ENCODE assay signal across 12 cellular contexts in the genomic region with DNA sequence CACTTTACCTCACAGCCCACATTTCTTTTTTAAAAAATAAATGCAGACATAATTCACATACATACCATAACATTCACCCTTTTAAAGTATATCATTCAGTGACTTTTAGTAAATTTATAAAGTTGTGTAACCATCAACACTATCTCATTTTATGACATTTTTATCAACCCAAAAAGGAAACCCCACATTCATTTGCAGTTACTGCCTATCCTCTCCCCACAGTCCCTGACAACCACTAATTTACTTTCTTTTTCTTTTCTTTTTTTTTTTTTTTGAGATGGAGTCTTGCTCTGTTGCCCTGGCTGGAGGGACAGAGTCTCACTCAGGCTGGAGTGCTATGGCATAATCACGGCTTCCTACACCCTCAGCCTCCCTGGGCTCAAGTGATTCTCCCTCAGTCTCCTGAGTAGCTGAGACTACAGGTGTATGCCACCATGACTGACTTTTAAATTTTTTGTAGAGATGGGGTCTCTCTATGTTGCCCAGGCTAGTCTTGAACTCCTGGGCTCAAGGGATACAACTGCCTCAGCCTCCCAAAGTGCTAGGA. TPM values are rescaled to one million over a fixed set of nuclear protein-coding genes. Genes with fewer than 3 reads are reported as not detected.
A peak's percentile ranks its signal among the peaks of the same experiment; 100 is the strongest.
DNase-seq lines count a peak whose midpoint lies in the region; ATAC-seq and TF ChIP-seq lines count a peak whose summit lies in the region.
"Had no signal": no experiment of that assay in that cellular context is flagged by ENCODE, and none has a peak within 500 bp of the region (broad histone marks: within the 10 kb centered on the region; RNA-seq: fewer than 3 reads in every experiment).

No MANE protein-coding gene starts in this region.

- intact Hi-C loops in CD4-positive, alpha-beta memory T cell (cut with micrococcal nuclease), result no loop called here
- intact Hi-C loops in posterior vena cava (cut with DNase I), result no loop called here

- H3K4me1 Mint-ChIP-seq in CD4-positive, alpha-beta memory T cell, result peaks cover 20 to 46% (median 31%) of the 10 kb centered on the region in 4 donors
- H3K4me1 Mint-ChIP-seq in chondrocyte (ENCODE audit: low read depth), result peaks cover 19% of the 10 kb centered on the region

- no peak overlapping the region for H3K4me3 ChIP-seq in CD4-positive, alpha-beta memory T cell (ENCODE audit: low read length in 2 of 2)
- H3K4me3 ChIP-seq in SK-N-MC, result no peak overlapping the region

- peak overlapping the region; percentile 83 to 97 (median 92) for H3K27ac Mint-ChIP-seq in CD4-positive, alpha-beta memory T cell
- peak overlapping the region; percentile 61 for H3K27ac Mint-ChIP-seq in chondrocyte (ENCODE audit: unreplicated experiment)

- no peak for ATAC-seq in HG03565 (IDR thresholded peaks at IDR 0.05; ENCODE audit: unreplicated experiment)

- no peaks in the 10 kb centered on the region for H3K27me3 ChIP-seq in CD4-positive, alpha-beta memory T cell (ENCODE audit: insufficient read depth, low read length)
- H3K27me3 ChIP-seq: MG63 had no signal

- peak overlapping the region; percentile 79 for H3K27ac ChIP-seq in CD4-positive, alpha-beta memory T cell (ENCODE audit: low read depth, low read length)
- H3K27ac ChIP-seq in SK-N-MC, result peak overlapping the region; percentile 36; the same call in 1 of the 2 replicates

- TF ChIP-seq CTCF in chondrocyte (IDR thresholded peaks at IDR 0.05), result no peak

- DNase-seq in CD4-positive, alpha-beta memory T cell, result no peak
- no peak for DNase-seq in SK-N-MC (ENCODE audit: low read depth, low spot score)
- no peak for DNase-seq in chondrocyte (ENCODE audit: low spot score)
- DNase-seq in posterior vena cava (ENCODE audit: low spot score), result peak; percentile 7
- DNase-seq in RPMI8226, result no peak
- no peak for DNase-seq in mucosa of gallbladder (ENCODE audit: low spot score)
- DNase-seq in iPS-NIHi11 (ENCODE audit: low spot score), result no peak
- DNase-seq: MG63; NCI-H345; stimulated activated CD4-positive, alpha-beta T cell treated with anti-CD3 and anti-CD28 coated beads, Interleukin-2, amount 100 ng/mL, for 24 hours had no signal

- H3K9ac ChIP-seq in SK-N-MC (ENCODE audit: insufficient read length), result no peak overlapping the region

- H3K4me1 ChIP-seq in CD4-positive, alpha-beta memory T cell (ENCODE audit: insufficient read depth, low read length), result peaks cover 47% of the 10 kb centered on the region

- peaks cover 3% of the 10 kb centered on the region for H3K36me3 ChIP-seq in CD4-positive, alpha-beta memory T cell (ENCODE audit: insufficient read depth, low read length)
- H3K36me3 ChIP-seq in SK-N-MC (ENCODE audit: insufficient read depth, low read length), result peaks cover 13% of the 10 kb centered on the region

- H3K36me3 Mint-ChIP-seq in CD4-positive, alpha-beta memory T cell, result peaks cover 9 to 18% of the 10 kb centered on the region in 2 donors
- H3K36me3 Mint-ChIP-seq in chondrocyte (ENCODE audit: low read depth), result peaks cover 6% of the 10 kb centered on the region

- H3K4me3 Mint-ChIP-seq in CD4-positive, alpha-beta memory T cell, result peak overlapping the region; percentile 28 to 85 (median 68)
- peak overlapping the region; percentile 6 for H3K4me3 Mint-ChIP-seq in chondrocyte (ENCODE audit: unreplicated experiment)

- no peaks in the 10 kb centered on the region for H3K9me3 Mint-ChIP-seq in CD4-positive, alpha-beta memory T cell
- no peaks in the 10 kb centered on the region for H3K9me3 Mint-ChIP-seq in chondrocyte (ENCODE audit: low read depth)

- no peaks in the 10 kb centered on the region for H3K9me3 ChIP-seq in CD4-positive, alpha-beta memory T cell (ENCODE audit: control insufficient read depth in 1 of 2, low read length in 2 of 2)
- no peaks in the 10 kb centered on the region for H3K9me3 ChIP-seq in SK-N-MC (ENCODE audit: low read depth, low read length)
- H3K9me3 ChIP-seq: Caco-2, MG63 had no signal

- H3K27me3 Mint-ChIP-seq in CD4-positive, alpha-beta memory T cell, result no peaks in the 10 kb centered on the region
- H3K27me3 Mint-ChIP-seq in chondrocyte (ENCODE audit: low read depth), result no peaks in the 10 kb centered on the region

- POLR2A ChIA-PET in CD4-positive, alpha-beta memory T cell (lab: Charles Lee; ENCODE audit: partially characterized antibody), result interaction anchor here (1.7 to 3.2 kb wide), 2 partner anchors 19 to 238 kb away, joined by 7 to 38 read pairs; partner anchors contain the start of genes PUS1 and SFSWAP

- CTCF ChIA-PET in CD4-positive, alpha-beta memory T cell (lab: Charles Lee; ENCODE audit: partially characterized antibody), result no interaction called here

RNA-seq across cellular contexts. Expression of gene EP400, which starts 1.5 kb away (rescaled TPM):
- total RNA-seq in CD4-positive, alpha-beta memory T cell, result 10 to 100 TPM; 82.3 to 86.6 TPM
- polyA plus RNA-seq in CD4-positive, alpha-beta memory T cell, result 1 to 10 TPM in 1 of 2 donors, under 1 TPM in 1; 0.94 to 5.3 TPM
- total RNA-seq in chondrocyte (35.9 to 48.0 TPM (median 36.8 TPM) in 3 replicates), posterior vena cava (10 to 100 TPM; 32.6 to 35.2 TPM), mucosa of gallbladder (42.5 TPM)

RNA-seq across cellular contexts. Expression of gene PUS1, which starts 19.2 kb away (rescaled TPM):
- total RNA-seq in CD4-positive, alpha-beta memory T cell, result 10 to 100 TPM; 41.8 to 48.1 TPM
- 10 to 100 TPM; 12.0 to 28.1 TPM for polyA plus RNA-seq in CD4-positive, alpha-beta memory T cell
- total RNA-seq in chondrocyte (18.7 to 21.0 TPM (median 19.8 TPM) in 3 replicates), posterior vena cava (10 to 100 TPM; 12.5 to 16.1 TPM), mucosa of gallbladder (26.0 TPM)

RNA-seq across cellular contexts. Expression of gene ULK1, which starts 53.8 kb away (rescaled TPM):
- 10 to 100 TPM; 45.8 to 55.7 TPM for total RNA-seq in CD4-positive, alpha-beta memory T cell
- 1 to 10 TPM in 1 of 2 donors, under 1 TPM in 1; 0.08 to 1.7 TPM for polyA plus RNA-seq in CD4-positive, alpha-beta memory T cell
- total RNA-seq in chondrocyte (54.2 to 65.7 TPM (median 56.1 TPM) in 3 replicates), posterior vena cava (10 to 100 TPM; 23.0 to 23.8 TPM), mucosa of gallbladder (80.7 TPM)
